1 cellular context compared by ENCODE assay signal in the genomic region with DNA sequence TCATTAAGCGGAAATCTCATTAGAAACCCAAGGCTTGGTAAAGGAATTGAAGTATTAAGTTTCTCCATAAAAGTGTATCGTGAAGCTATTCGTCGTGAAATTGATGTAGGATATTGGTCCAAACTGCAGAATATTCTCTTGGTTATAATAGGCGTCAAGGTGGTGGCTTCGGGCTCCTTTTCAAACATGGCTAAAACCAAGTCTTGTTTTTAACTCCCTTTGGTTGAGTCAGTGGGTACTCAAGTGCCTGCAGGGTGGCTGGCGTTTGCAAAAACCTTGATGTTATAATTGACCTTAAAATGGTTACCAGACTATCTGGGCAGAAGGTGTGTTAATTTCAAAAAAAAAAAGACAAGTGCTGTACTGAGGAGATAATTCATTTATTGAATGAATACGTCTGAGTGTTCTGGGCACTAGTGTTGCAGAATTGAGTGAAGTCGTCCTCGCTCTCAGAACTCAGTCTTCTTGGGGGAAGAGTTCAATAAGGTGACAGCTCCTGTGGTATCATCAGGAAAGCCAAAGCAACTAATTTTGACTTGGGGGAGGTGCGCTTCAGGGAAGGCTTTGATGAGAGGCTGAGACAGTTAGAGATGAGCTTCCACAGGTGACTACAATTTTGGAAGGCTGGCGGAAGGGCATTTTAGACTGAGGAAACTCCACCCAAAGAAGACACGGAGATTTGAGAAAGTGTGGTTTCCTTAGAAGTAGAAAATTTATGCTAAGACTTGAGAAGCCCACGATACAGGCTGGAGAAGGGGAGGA.
TF ChIP-seq lines count a peak whose summit lies in the region.

No MANE protein-coding gene starts in this region.

TF ChIP-seq in H1, 55 proteins besides CTCF, POLR2A, EP300 and RAD21:
- TF ChIP-seq JUN (IDR thresholded peaks at IDR 0.05; ENCODE audit: low read depth, low read length) (no peak), YY1 (IDR thresholded peaks at IDR 0.05; ENCODE audit: low read depth, low read length) (no peak), BACH1 (IDR thresholded peaks at IDR 0.05; ENCODE audit: low read length) (no peak), GTF2F1 (IDR thresholded peaks at IDR 0.05; ENCODE audit: borderline replicate concordance, low read depth, low read length) (no peak)
